In the genomic region with DNA sequence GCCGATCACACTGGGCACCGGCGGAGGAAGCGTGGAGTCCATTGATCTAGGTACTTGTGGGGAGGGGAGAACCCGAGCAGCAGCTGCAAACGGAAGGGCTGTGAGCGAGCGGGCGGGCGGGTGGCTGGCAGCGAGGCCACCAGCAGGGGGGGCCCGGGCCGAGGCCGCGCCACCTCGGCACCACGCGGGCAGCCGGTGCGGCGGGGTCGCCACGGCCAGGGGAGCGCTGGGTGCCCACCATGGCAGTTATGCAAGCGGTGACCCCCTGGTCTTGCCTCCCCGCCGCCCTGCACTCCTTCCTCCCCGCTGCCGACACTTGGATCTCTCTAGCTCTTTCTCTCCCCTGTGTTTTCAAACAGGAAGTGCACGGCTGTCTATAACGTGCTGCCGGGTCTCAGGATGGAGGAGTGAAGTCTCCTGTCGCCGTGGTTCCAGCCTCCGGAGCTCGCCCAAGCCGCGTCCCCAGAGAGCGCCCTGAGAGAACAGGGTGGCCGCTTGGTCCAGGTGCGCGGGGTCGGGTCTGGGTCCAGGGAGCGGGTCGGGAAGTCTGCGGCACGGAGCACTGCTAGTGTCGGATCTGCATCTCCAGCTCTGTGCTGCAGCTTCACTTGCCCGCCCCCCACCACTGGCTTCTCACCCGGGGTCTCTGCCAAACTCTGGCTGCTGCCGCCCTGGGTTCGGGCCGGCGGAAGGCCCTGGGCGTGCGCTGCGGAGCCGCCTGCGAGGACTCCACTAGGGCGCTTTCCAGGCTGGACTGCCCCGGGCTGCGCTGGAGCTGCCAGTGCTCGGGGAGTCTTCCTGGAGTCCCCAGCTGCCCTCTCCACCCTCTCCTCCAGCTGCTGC, we compare ENCODE assay signal across 1 cellular context.
A peak's percentile ranks its signal among the peaks of the same experiment; 100 is the strongest.
TF ChIP-seq lines count a peak whose summit lies in the region.

No MANE protein-coding gene starts in this region.

TF ChIP-seq in H1, 55 proteins besides CTCF, POLR2A, EP300 and RAD21 (continued from another document):
- TF ChIP-seq, protein P1, sequence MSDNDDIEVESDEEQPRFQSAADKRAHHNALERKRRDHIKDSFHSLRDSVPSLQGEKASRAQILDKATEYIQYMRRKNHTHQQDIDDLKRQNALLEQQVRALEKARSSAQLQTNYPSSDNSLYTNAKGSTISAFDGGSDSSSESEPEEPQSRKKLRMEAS (IDR thresholded peaks at IDR 0.05): peak; percentile 78
- TF ChIP-seq TAF1 (IDR thresholded peaks at IDR 0.05; ENCODE audit: low read depth, low read length): peak; percentile 6; the same call in 1 of the 2 replicates
- TF ChIP-seq, protein P2, sequence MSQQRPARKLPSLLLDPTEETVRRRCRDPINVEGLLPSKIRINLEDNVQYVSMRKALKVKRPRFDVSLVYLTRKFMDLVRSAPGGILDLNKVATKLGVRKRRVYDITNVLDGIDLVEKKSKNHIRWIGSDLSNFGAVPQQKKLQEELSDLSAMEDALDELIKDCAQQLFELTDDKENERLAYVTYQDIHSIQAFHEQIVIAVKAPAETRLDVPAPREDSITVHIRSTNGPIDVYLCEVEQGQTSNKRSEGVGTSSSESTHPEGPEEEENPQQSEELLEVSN (IDR thresholded peaks at IDR 0.05): peak; percentile 32
- 0 out of 2 replicates have a peak, but pooled peaks have one; percentile 37 for TF ChIP-seq PHF8 (conservative IDR thresholded peaks at IDR 0.05; ENCODE audit: low read depth, low read length)
- TF ChIP-seq SIN3A (conservative IDR thresholded peaks at IDR 0.05 in 1 of 2, IDR thresholded peaks at IDR 0.05 in 1 of 2; ENCODE audit: low read depth in 1 of 2, low read length in 2 of 2): peak in 1 of 2 experiments; percentile 41; a peak in 1 of 4 replicates
- no peak for TF ChIP-seq RFX5 (IDR thresholded peaks at IDR 0.05; ENCODE audit: borderline replicate concordance, low read depth, low read length)
- TF ChIP-seq EZH2 (IDR thresholded peaks at IDR 0.05; ENCODE audit: low read depth, low read length, severe bottlenecking): no peak
- peak; percentile 45; the same call in 1 of the 2 replicates for TF ChIP-seq YY1 (IDR thresholded peaks at IDR 0.05; ENCODE audit: low read depth, low read length)
- TF ChIP-seq EGR1 (IDR thresholded peaks at IDR 0.05; ENCODE audit: borderline replicate concordance, low read depth, low read length): no peak
TF ChIP-seq in H1: peak in this region for 10.
